Comparison of ENCODE assay signal across 34 cellular contexts in genomic region chr21:27450216-27450615, GRCh38.
"Had no signal": no experiment of that assay in that cellular context is flagged by ENCODE, and none has a peak within 500 bp of the region (broad histone marks: within the 10 kb centered on the region; RNA-seq: fewer than 3 reads in every experiment).

No MANE protein-coding gene starts in this region.

- H3K4me1 ChIP-seq: ascending aorta, breast epithelium, esophagus muscularis mucosa, gastroesophageal sphincter had no signal

- H3K27ac Mint-ChIP-seq: activated CD4-positive, alpha-beta memory T cell treated with anti-CD3 and anti-CD28 coated beads for 36 hours; activated CD4-positive, alpha-beta T cell treated with anti-CD3 and anti-CD28 coated beads for 36 hours; activated CD4-positive, alpha-beta T cell treated with anti-CD3 and anti-CD28 coated beads, Interleukin-2, amount 10 ng/mL, durations not matched to agents 24 days and 14 days; activated naive CD4-positive, alpha-beta T cell treated with anti-CD3 and anti-CD28 coated beads, Interleukin-2, amount 10 ng/mL, durations not matched to agents 7 days and 5 days; activated naive CD4-positive, alpha-beta T cell treated with anti-CD3 and anti-CD28 coated beads, Interleukin-2, amount 50 U/mL, for 72 hours; activated naive CD8-positive, alpha-beta T cell treated with anti-CD3 and anti-CD28 coated beads, Interleukin-2, amount 10 ng/mL, durations not matched to agents 7 days and 5 days; activated T-cell treated with anti-CD3 and anti-CD28 coated beads, Interleukin-2, amount 50 U/mL, for 24 hours; activated T-cell treated with anti-CD3 and anti-CD28 coated beads, Interleukin-2, amount 50 U/mL, for 72 hours; brain; dendritic cell treated with granulocyte-macrophage colony-stimulating factor and Interleukin-4, amounts not matched to agents 40 ng/mL and 50 ng/mL, for 4 days; endodermal cell; T-helper 17 cell; T-helper 2 cell treated with Interferon-gamma antibody and Interleukin-4, amounts not matched to agents 5 μg/mL and 100 μg/mL, for 36 hours had no signal

- H3K9me3 Mint-ChIP-seq: activated naive CD8-positive, alpha-beta T cell treated with anti-CD3 and anti-CD28 coated beads, Interleukin-2, amount 10 ng/mL, durations not matched to agents 7 days and 5 days; brain; endodermal cell had no signal

- H3K27me3 Mint-ChIP-seq: activated CD4-positive, alpha-beta memory T cell treated with anti-CD3 and anti-CD28 coated beads for 36 hours; activated CD4-positive, alpha-beta T cell treated with anti-CD3 and anti-CD28 coated beads for 36 hours; activated CD4-positive, alpha-beta T cell treated with anti-CD3 and anti-CD28 coated beads, Interleukin-2, amount 10 ng/mL, durations not matched to agents 24 days and 14 days; activated naive CD4-positive, alpha-beta T cell treated with anti-CD3 and anti-CD28 coated beads, Interleukin-2, amount 10 ng/mL, durations not matched to agents 7 days and 5 days; activated naive CD8-positive, alpha-beta T cell treated with anti-CD3 and anti-CD28 coated beads, Interleukin-2, amount 10 ng/mL, durations not matched to agents 7 days and 5 days; activated T-cell treated with anti-CD3 and anti-CD28 coated beads, Interleukin-2, amount 50 U/mL, for 24 hours; dendritic cell treated with granulocyte-macrophage colony-stimulating factor and Interleukin-4, amounts not matched to agents 40 ng/mL and 50 ng/mL, for 4 days; T-helper 17 cell had no signal

- H3K27ac ChIP-seq: ascending aorta, breast epithelium, cardiac muscle cell, coronary artery, dorsolateral prefrontal cortex, esophagus muscularis mucosa, gastroesophageal sphincter had no signal

- H3K9me3 ChIP-seq: ascending aorta, breast epithelium, esophagus muscularis mucosa, gastroesophageal sphincter, heart right ventricle had no signal

- H3K27me3 ChIP-seq: ascending aorta, breast epithelium, cardiac muscle cell, esophagus muscularis mucosa, gastroesophageal sphincter, heart right ventricle had no signal

- DNase-seq: activated CD4-positive, alpha-beta memory T cell treated with anti-CD3 and anti-CD28 coated beads for 36 hours; activated CD4-positive, alpha-beta T cell treated with anti-CD3 and anti-CD28 coated beads for 36 hours; activated CD4-positive, alpha-beta T cell treated with anti-CD3 and anti-CD28 coated beads, Interleukin-2, amount 10 ng/mL, durations not matched to agents 24 days and 14 days; activated CD4-positive, CD25-positive, alpha-beta regulatory T cell; activated CD4-positive, CD25-positive, alpha-beta regulatory T cell treated with anti-CD3 and anti-CD28 coated beads, Interleukin-2, amount 50 U/mL, for 72 hours; activated CD8-positive, alpha-beta memory T cell treated with anti-CD3 and anti-CD28 coated beads, Interleukin-2, amount 50 U/mL, for 48 hours; activated gamma-delta T cell; activated naive CD4-positive, alpha-beta T cell; activated naive CD4-positive, alpha-beta T cell treated with anti-CD3 and anti-CD28 coated beads, Interleukin-2, amount 10 ng/mL, durations not matched to agents 7 days and 5 days; activated naive CD8-positive, alpha-beta T cell treated with anti-CD3 and anti-CD28 coated beads, Interleukin-2, amount 10 ng/mL, durations not matched to agents 7 days and 5 days; activated T-cell treated with anti-CD3 and anti-CD28 coated beads for 4 hours; activated T-cell treated with anti-CD3 and anti-CD28 coated beads, Interleukin-2, amount 50 U/mL, for 24 hours; activated T-cell treated with anti-CD3 and anti-CD28 coated beads, Interleukin-2, amount 50 U/mL, for 72 hours; central memory CD4-positive, alpha-beta T cell; cerebellar nuclear complex; dorsolateral prefrontal cortex; effector memory CD4-positive, alpha-beta T cell; endodermal cell; erythroblast; foreskin melanocyte; heart right ventricle; T-helper 1 cell; T-helper 17 cell; T1000 had no signal

- ATAC-seq: activated CD4-positive, alpha-beta T cell treated with anti-CD3 and anti-CD28 coated beads for 36 hours; activated naive CD4-positive, alpha-beta T cell treated with anti-CD3 and anti-CD28 coated beads, Interleukin-2, amount 50 U/mL, for 72 hours; activated T-cell treated with anti-CD3 and anti-CD28 coated beads, Interleukin-2, amount 50 U/mL, for 72 hours; gastroesophageal sphincter; heart right ventricle; T-helper 17 cell had no signal

- H3K36me3 ChIP-seq: ascending aorta, breast epithelium, cardiac muscle cell, esophagus muscularis mucosa, gastroesophageal sphincter, heart right ventricle had no signal

- H3K4me1 Mint-ChIP-seq: activated CD4-positive, alpha-beta T cell treated with anti-CD3 and anti-CD28 coated beads for 36 hours; activated CD4-positive, alpha-beta T cell treated with anti-CD3 and anti-CD28 coated beads, Interleukin-2, amount 10 ng/mL, durations not matched to agents 24 days and 14 days; activated naive CD4-positive, alpha-beta T cell treated with anti-CD3 and anti-CD28 coated beads, Interleukin-2, amount 10 ng/mL, durations not matched to agents 7 days and 5 days; activated naive CD8-positive, alpha-beta T cell treated with anti-CD3 and anti-CD28 coated beads, Interleukin-2, amount 10 ng/mL, durations not matched to agents 7 days and 5 days; T-helper 17 cell had no signal

- H3K4me3 ChIP-seq: ascending aorta, breast epithelium, cardiac muscle cell, coronary artery, dorsolateral prefrontal cortex, esophagus muscularis mucosa, gastroesophageal sphincter, heart right ventricle had no signal

- H3K36me3 Mint-ChIP-seq: activated CD4-positive, alpha-beta memory T cell treated with anti-CD3 and anti-CD28 coated beads for 36 hours; activated naive CD4-positive, alpha-beta T cell treated with anti-CD3 and anti-CD28 coated beads, Interleukin-2, amount 10 ng/mL, durations not matched to agents 7 days and 5 days; activated naive CD4-positive, alpha-beta T cell treated with anti-CD3 and anti-CD28 coated beads, Interleukin-2, amount 50 U/mL, for 72 hours; activated naive CD8-positive, alpha-beta T cell treated with anti-CD3 and anti-CD28 coated beads, Interleukin-2, amount 10 ng/mL, durations not matched to agents 7 days and 5 days; brain had no signal

- H3K4me3 Mint-ChIP-seq: activated CD4-positive, alpha-beta memory T cell treated with anti-CD3 and anti-CD28 coated beads for 36 hours; activated CD4-positive, alpha-beta T cell treated with anti-CD3 and anti-CD28 coated beads for 36 hours; activated CD4-positive, alpha-beta T cell treated with anti-CD3 and anti-CD28 coated beads, Interleukin-2, amount 10 ng/mL, durations not matched to agents 24 days and 14 days; activated naive CD4-positive, alpha-beta T cell treated with anti-CD3 and anti-CD28 coated beads, Interleukin-2, amount 10 ng/mL, durations not matched to agents 7 days and 5 days; activated naive CD8-positive, alpha-beta T cell treated with anti-CD3 and anti-CD28 coated beads, Interleukin-2, amount 10 ng/mL, durations not matched to agents 7 days and 5 days; activated T-cell treated with anti-CD3 and anti-CD28 coated beads, Interleukin-2, amount 50 U/mL, for 24 hours; activated T-cell treated with anti-CD3 and anti-CD28 coated beads, Interleukin-2, amount 50 U/mL, for 72 hours; brain; dendritic cell treated with granulocyte-macrophage colony-stimulating factor and Interleukin-4, amounts not matched to agents 40 ng/mL and 50 ng/mL, for 4 days; endodermal cell; T-helper 17 cell; T-helper 2 cell treated with Interferon-gamma antibody and Interleukin-4, amounts not matched to agents 5 μg/mL and 100 μg/mL, for 36 hours had no signal
